1 cellular context compared by ENCODE assay signal in the genomic region with DNA sequence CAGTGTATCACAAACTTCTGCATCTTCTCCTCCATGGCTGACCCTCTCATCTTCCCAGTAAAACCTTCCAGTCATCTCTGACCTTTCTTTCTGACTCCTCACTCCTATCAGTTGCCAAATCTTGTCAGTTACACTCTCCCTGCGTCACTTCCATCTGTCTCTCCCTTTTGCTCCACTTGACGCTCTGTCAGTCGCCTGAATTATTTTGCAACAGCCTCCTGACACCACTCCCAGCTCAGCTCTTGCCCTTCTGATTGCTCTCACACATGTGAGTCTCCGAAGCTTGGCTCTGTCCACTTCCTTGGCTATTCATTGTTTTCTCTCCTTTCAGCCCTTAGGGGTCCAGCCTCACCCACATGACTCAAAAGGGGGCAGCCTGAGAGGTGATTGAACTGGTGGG.
TF ChIP-seq lines count a peak whose summit lies in the region.

No MANE protein-coding gene starts in this region.

TF ChIP-seq in GM23338, 12 proteins besides CTCF, POLR2A, EP300 and RAD21:
- TF ChIP-seq, protein P1, sequence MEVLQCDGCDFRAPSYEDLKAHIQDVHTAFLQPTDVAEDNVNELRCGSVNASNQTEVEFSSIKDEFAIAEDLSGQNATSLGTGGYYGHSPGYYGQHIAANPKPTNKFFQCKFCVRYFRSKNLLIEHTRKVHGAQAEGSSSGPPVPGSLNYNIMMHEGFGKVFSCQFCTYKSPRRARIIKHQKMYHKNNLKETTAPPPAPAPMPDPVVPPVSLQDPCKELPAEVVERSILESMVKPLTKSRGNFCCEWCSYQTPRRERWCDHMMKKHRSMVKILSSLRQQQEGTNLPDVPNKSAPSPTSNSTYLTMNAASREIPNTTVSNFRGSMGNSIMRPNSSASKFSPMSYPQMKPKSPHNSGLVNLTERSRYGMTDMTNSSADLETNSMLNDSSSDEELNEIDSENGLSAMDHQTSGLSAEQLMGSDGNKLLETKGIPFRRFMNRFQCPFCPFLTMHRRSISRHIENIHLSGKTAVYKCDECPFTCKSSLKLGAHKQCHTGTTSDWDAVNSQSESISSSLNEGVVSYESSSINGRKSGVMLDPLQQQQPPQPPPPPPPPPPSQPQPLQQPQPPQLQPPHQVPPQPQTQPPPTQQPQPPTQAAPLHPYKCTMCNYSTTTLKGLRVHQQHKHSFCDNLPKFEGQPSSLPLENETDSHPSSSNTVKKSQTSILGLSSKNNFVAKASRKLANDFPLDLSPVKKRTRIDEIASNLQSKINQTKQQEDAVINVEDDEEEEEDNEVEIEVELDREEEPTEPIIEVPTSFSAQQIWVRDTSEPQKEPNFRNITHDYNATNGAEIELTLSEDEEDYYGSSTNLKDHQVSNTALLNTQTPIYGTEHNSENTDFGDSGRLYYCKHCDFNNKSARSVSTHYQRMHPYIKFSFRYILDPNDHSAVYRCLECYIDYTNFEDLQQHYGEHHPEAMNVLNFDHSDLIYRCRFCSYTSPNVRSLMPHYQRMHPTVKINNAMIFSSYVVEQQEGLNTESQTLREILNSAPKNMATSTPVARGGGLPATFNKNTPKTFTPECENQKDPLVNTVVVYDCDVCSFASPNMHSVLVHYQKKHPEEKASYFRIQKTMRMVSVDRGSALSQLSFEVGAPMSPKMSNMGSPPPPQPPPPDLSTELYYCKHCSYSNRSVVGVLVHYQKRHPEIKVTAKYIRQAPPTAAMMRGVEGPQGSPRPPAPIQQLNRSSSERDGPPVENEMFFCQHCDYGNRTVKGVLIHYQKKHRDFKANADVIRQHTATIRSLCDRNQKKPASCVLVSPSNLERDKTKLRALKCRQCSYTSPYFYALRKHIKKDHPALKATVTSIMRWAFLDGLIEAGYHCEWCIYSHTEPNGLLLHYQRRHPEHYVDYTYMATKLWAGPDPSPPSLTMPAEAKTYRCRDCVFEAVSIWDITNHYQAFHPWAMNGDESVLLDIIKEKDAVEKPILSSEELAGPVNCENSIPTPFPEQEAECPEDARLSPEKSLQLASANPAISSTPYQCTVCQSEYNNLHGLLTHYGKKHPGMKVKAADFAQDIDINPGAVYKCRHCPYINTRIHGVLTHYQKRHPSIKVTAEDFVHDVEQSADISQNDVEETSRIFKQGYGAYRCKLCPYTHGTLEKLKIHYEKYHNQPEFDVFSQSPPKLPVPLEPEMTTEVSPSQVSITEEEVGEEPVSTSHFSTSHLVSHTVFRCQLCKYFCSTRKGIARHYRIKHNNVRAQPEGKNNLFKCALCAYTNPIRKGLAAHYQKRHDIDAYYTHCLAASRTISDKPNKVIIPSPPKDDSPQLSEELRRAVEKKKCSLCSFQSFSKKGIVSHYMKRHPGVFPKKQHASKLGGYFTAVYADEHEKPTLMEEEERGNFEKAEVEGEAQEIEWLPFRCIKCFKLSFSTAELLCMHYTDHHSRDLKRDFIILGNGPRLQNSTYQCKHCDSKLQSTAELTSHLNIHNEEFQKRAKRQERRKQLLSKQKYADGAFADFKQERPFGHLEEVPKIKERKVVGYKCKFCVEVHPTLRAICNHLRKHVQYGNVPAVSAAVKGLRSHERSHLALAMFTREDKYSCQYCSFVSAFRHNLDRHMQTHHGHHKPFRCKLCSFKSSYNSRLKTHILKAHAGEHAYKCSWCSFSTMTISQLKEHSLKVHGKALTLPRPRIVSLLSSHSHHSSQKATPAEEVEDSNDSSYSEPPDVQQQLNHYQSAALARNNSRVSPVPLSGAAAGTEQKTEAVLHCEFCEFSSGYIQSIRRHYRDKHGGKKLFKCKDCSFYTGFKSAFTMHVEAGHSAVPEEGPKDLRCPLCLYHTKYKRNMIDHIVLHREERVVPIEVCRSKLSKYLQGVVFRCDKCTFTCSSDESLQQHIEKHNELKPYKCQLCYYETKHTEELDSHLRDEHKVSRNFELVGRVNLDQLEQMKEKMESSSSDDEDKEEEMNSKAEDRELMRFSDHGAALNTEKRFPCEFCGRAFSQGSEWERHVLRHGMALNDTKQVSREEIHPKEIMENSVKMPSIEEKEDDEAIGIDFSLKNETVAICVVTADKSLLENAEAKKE (CRISPR knock-in tag; IDR thresholded peaks at IDR 0.05) = no peak
- no peak for TF ChIP-seq EZH2 (IDR thresholded peaks at IDR 0.05; ENCODE audit: low read depth, unreplicated experiment)
- no peak for TF ChIP-seq NANOG (IDR thresholded peaks at IDR 0.05; ENCODE audit: borderline replicate concordance)
- no peak for TF ChIP-seq STAT1 (IDR thresholded peaks at IDR 0.05; ENCODE audit: unreplicated experiment)
- TF ChIP-seq EZH2phosphoT487 (IDR thresholded peaks at IDR 0.05; ENCODE audit: unreplicated experiment) = no peak
- no peak for TF ChIP-seq JUNB (IDR thresholded peaks at IDR 0.05; ENCODE audit: unreplicated experiment)
- TF ChIP-seq ZNF114 (CRISPR knock-in tag; IDR thresholded peaks at IDR 0.05) = no peak
